Comparison of ENCODE assay signal across 21 cellular contexts in genomic region chr21:44703731-44704635, GRCh38. TPM values are rescaled to one million over a fixed set of nuclear protein-coding genes. Genes with fewer than 3 reads are reported as not detected.
DNase-seq lines count a peak whose midpoint lies in the region; ATAC-seq, FAIRE-seq and TF ChIP-seq lines count a peak whose summit lies in the region.
"Had no signal": no experiment of that assay in that cellular context is flagged by ENCODE, and none has a peak within 500 bp of the region (broad histone marks: within the 10 kb centered on the region; RNA-seq: fewer than 3 reads in every experiment).

No MANE protein-coding gene starts in this region.

- H3K23ac ChIP-seq in mesendoderm (ENCODE audit: low read length) = peak overlapping the region; percentile 92

- POLR2A ChIA-PET in HEK293 (lab: Yijun Ruan, JAX) = interaction anchor here (0.5 kb wide), 1 partner anchor 59 kb away, joined by 4 read pairs; no protein-coding TSS in a partner anchor

- H2AK5ac ChIP-seq in mesendoderm (ENCODE audit: low read length) = peak overlapping the region; percentile 87

- no peak overlapping the region for H3K4me3 ChIP-seq in HEK293 (ENCODE audit: low read depth, low read length)
- H3K4me3 ChIP-seq in mesendoderm (ENCODE audit: low read length) = no peak overlapping the region
- H3K4me3 ChIP-seq: left lung, skin epidermis had no signal

- H3K27me3 ChIP-seq in mesendoderm (ENCODE audit: insufficient read depth, low read length, poor library complexity) = no peaks in the 10 kb centered on the region

- no peak overlapping the region for H3K27ac ChIP-seq in HEK293 (ENCODE audit: extremely low read depth, low read depth, low read length)
- no peak overlapping the region for H3K27ac ChIP-seq in mesendoderm (ENCODE audit: low read depth, low read length)
- H3K27ac ChIP-seq: left lung, RWPE1, skin epidermis had no signal

- no peak for TF ChIP-seq CTCF in GM13977 (IDR thresholded peaks at IDR 0.05; ENCODE audit: extremely low read depth, insufficient read depth, missing control alignments)
- TF ChIP-seq CTCF in HEK293 (tag by site-specific recombination; IDR thresholded peaks at IDR 0.05) = no peak

- TF ChIP-seq POLR2A in H54 (IDR thresholded peaks at IDR 0.05; ENCODE audit: low read depth, low read length) = no peak

- in situ Hi-C loops in GM13977 (cut with MboI; ENCODE audit: low pct_unique_long_range_greater_than_20kb, low sequenced_read_pairs, unreplicated experiment) = no loop called here

- FAIRE-seq in H54 (lab: Jason Lieb, UNC) = no peak

- peak overlapping the region; percentile 93 for H3K4ac ChIP-seq in mesendoderm (ENCODE audit: low read depth, low read length)

- H3K9me3 ChIP-seq in HEK293 (ENCODE audit: control insufficient read depth, insufficient read depth, low read depth, low read length) = no peaks in the 10 kb centered on the region
- H3K9me3 ChIP-seq: left lung had no signal

- H3K4me1 ChIP-seq in HEK293 (ENCODE audit: control insufficient read depth, insufficient read depth, low read length) (no peaks in the 10 kb centered on the region), mesendoderm (ENCODE audit: control insufficient read depth, low read depth, low read length) (peaks cover 23% of the 10 kb centered on the region)
- H3K4me1 ChIP-seq: left lung had no signal

- DNase-seq in GM13977 (ENCODE audit: low spot score) (peak; percentile 13), ecto neural progenitor cell (ENCODE audit: low spot score) (peak; percentile 46), mesendoderm (no peak), putamen (ENCODE audit: low spot score) (no peak), H54 (ENCODE audit: insufficient read length, low spot score) (no peak)
- DNase-seq: activated naive CD8-positive, alpha-beta T cell treated with anti-CD3 and anti-CD28 coated beads for 36 hours; CD4-positive, CD25-positive, alpha-beta regulatory T cell; effector memory CD8-positive, alpha-beta T cell; MV-4-11; NCI-H2171; nephron progenitor cell; stimulated activated CD4-positive, alpha-beta T cell treated with anti-CD3 and anti-CD28 coated beads, Interleukin-1b, Interleukin-23, amount 100 ng/mL, for 48 hours; T1000 had no signal

- no peak overlapping the region for H4K8ac ChIP-seq in mesendoderm (ENCODE audit: low read depth, low read length)

- no peak overlapping the region for H4K5ac ChIP-seq in mesendoderm (ENCODE audit: low read length)

- H2BK15ac ChIP-seq in mesendoderm (replicated peaks; ENCODE audit: low read depth) = no peak overlapping the region

- H3K79me1 ChIP-seq in mesendoderm (ENCODE audit: low read length) = peaks cover 10% of the 10 kb centered on the region

- peak overlapping the region; percentile 71 for H2BK5ac ChIP-seq in mesendoderm (ENCODE audit: low read length)

- H3K4me2 ChIP-seq in mesendoderm (ENCODE audit: low read length) = no peak overlapping the region

- H3K79me2 ChIP-seq in mesendoderm (ENCODE audit: control insufficient read depth, insufficient read depth, low read length) = peaks cover 10% of the 10 kb centered on the region

- H3K56ac ChIP-seq in mesendoderm (ENCODE audit: low read length) = peak overlapping the region; percentile 78

- ATAC-seq in HG03159 (IDR thresholded peaks at IDR 0.05; ENCODE audit: unreplicated experiment) (no peak), HG03442 (IDR thresholded peaks at IDR 0.05; ENCODE audit: unreplicated experiment) (no peak)
- ATAC-seq: effector memory CD8-positive, alpha-beta T cell; HCT116; left lung; stimulated activated effector memory CD8-positive, alpha-beta T cell treated with anti-CD3 and anti-CD28 coated beads, Interleukin-12 subunit alpha, Interleukin-12 subunit beta, amount 100 ng/mL, for 72 hours had no signal

- peak overlapping the region; percentile 42 for H3K18ac ChIP-seq in mesendoderm (ENCODE audit: low read length)

- no peak overlapping the region for H2BK120ac ChIP-seq in mesendoderm (ENCODE audit: low read depth, low read length)

- peak overlapping the region; percentile 52 for H3K9ac ChIP-seq in mesendoderm (ENCODE audit: low read length)

- CTCF ChIA-PET in HEK293 (lab: Yijun Ruan, JAX) = interaction anchor here (0.6 kb wide), 1 partner anchor 8 kb away, joined by 3 read pairs; no protein-coding TSS in a partner anchor

- H3K36me3 ChIP-seq in HEK293 (ENCODE audit: control insufficient read depth in 2 of 2, insufficient read depth in 1 of 2, low read length in 2 of 2) = no peaks in the 10 kb centered on the region
- H3K36me3 ChIP-seq in mesendoderm (ENCODE audit: control insufficient read depth, insufficient read depth, low read length) = no peaks in the 10 kb centered on the region
- H3K36me3 ChIP-seq: left lung had no signal

- WGBS in mesendoderm (ENCODE audit: extremely low coverage, insufficient coverage, low lambda C conversion rate) = no CpG with 5 or more reads among the region's 13 CpGs

TF ChIP-seq in HEK293, 187 proteins besides CTCF, POLR2A, EP300 and RAD21:
- TF ChIP-seq PRDM10 (tag by site-specific recombination; IDR thresholded peaks at IDR 0.05) (0 out of 2 replicates have a peak, but pooled peaks have one; percentile 10), SP2 (tag by site-specific recombination; IDR thresholded peaks at IDR 0.05) (no peak)

RNA-seq across cellular contexts. Expression of gene KRTAP10-12, which starts 7.0 kb away (rescaled TPM):
- polyA plus RNA-seq in mesendoderm (2013, experiment 1 of 2) = not detected
- polyA plus RNA-seq in mesendoderm (2013, experiment 2 of 2) = 0.04 TPM
- polyA plus RNA-seq: CD4-positive, CD25-positive, alpha-beta regulatory T cell had no signal

RNA-seq across cellular contexts. Expression of gene TSPEAR, which starts 7.4 kb away (rescaled TPM):
- 1.7 TPM for polyA plus RNA-seq in mesendoderm (2013, experiment 1 of 2)
- polyA plus RNA-seq in mesendoderm (2013, experiment 2 of 2) = 1.5 TPM

RNA-seq across cellular contexts. Expression of gene KRTAP12-1, which starts 22.0 kb away (rescaled TPM):
- polyA plus RNA-seq in mesendoderm (2013, experiment 1 of 2) = 0.18 TPM
- 0.20 TPM for polyA plus RNA-seq in mesendoderm (2013, experiment 2 of 2)
- polyA plus RNA-seq: CD4-positive, CD25-positive, alpha-beta regulatory T cell had no signal

RNA-seq across cellular contexts. Expression of gene KRTAP12-2, which starts 37.3 kb away (rescaled TPM):
- not detected for polyA plus RNA-seq in mesendoderm (2013, experiment 1 of 2)
- not detected for polyA plus RNA-seq in mesendoderm (2013, experiment 2 of 2)
- polyA plus RNA-seq: CD4-positive, CD25-positive, alpha-beta regulatory T cell had no signal

RNA-seq across cellular contexts. Expression of gene KRTAP12-3, which starts 46.3 kb away (rescaled TPM):
- not detected for polyA plus RNA-seq in mesendoderm (2013, experiment 1 of 2)
- not detected for polyA plus RNA-seq in mesendoderm (2013, experiment 2 of 2)
- polyA plus RNA-seq: CD4-positive, CD25-positive, alpha-beta regulatory T cell had no signal

Comparison
In these comparisons a context has a peak if more than half of its experiments do, and no peak if none do; other contexts are left out.
1. DNase-seq: peak in GM13977 (single experiment) and ecto neural progenitor cell (single experiment); none in mesendoderm (single experiment), putamen (single experiment) and H54 (single experiment).